18 cellular contexts compared by ENCODE assay signal in the genomic region with DNA sequence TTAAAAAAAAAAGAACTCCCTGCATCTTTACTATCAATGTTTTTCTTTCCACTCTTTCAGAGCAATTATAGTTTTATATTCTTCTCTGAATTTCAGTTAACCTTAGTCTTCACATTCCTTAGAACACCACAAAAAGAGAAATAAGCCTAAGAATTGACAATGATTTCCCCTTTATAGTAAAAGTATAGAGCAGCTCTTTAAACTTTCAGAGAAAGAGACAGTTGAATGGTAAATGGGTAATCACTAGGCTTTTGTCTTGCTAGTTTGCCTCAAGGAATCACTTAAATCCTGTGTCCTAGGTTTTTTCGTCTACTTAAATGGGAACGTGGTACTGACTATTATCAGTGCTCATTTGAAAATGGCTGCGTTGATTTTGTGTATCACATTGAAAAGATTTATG. TPM values are rescaled to one million over a fixed set of nuclear protein-coding genes. Genes with fewer than 3 reads are reported as not detected.
DNase-seq lines count a peak whose midpoint lies in the region; ATAC-seq and TF ChIP-seq lines count a peak whose summit lies in the region.
"Had no signal": no experiment of that assay in that cellular context is flagged by ENCODE, and none has a peak within 500 bp of the region (broad histone marks: within the 10 kb centered on the region; RNA-seq: fewer than 3 reads in every experiment).

No MANE protein-coding gene starts in this region.

- intact Hi-C loops in left ventricle myocardium inferior (cut with micrococcal nuclease), result loop anchor here (10.0 kb wide), 1 partner anchor 1078 kb away; no protein-coding TSS in a partner anchor
- intact Hi-C loops in left cardiac atrium (cut with DNase I), result loop anchor here in 1 of 2 donors (10.0 kb wide), 1 partner anchor 208 kb away; a partner anchor contains a TSS
- intact Hi-C loops in uterus (cut with DNase I; ENCODE audit: low total_unique reads), result no loop called here

- peaks cover 39% of the 10 kb centered on the region for H3K4me1 ChIP-seq in left ventricle myocardium inferior
- H3K4me1 ChIP-seq in endodermal cell (ENCODE audit: control insufficient read depth, insufficient read depth, low read length), result peaks cover 31% of the 10 kb centered on the region
- H3K4me1 ChIP-seq in uterus, result no peaks in the 10 kb centered on the region
- H3K4me1 ChIP-seq: BLaER1, right lobe of liver had no signal

- H3K27ac ChIP-seq in left ventricle myocardium inferior (replicated peaks) (peak overlapping the region; percentile 68), endodermal cell (ENCODE audit: low read depth, low read length) (peak overlapping the region; percentile 86), uterus (peak overlapping the region; percentile 60 to 62)
- H3K27ac ChIP-seq: BLaER1, right lobe of liver, VCaP had no signal

- no peak for TF ChIP-seq POLR2A in uterus (IDR thresholded peaks at IDR 0.05)

- H3K4me1 Mint-ChIP-seq in endodermal cell, result peaks cover 50% of the 10 kb centered on the region
- peaks cover 50% of the 10 kb centered on the region for H3K4me1 Mint-ChIP-seq in nephron progenitor cell
- peaks cover 12% of the 10 kb centered on the region for H3K4me1 Mint-ChIP-seq in activated naive CD8-positive, alpha-beta T cell treated with anti-CD3 and anti-CD28 coated beads, Interleukin-2, amount 50 U/mL, for 24 hours

- TF ChIP-seq CTCF in left ventricle myocardium inferior (IDR thresholded peaks at IDR 0.05; ENCODE audit: borderline replicate concordance) (no peak), endodermal cell (conservative IDR thresholded peaks at IDR 0.05) (no peak), nephron progenitor cell (IDR thresholded peaks at IDR 0.05) (no peak), uterus (IDR thresholded peaks at IDR 0.05) (no peak)

- WGBS in endodermal cell (ENCODE audit: insufficient coverage in 1 of 2, insufficient read length in 1 of 2), 2 experiments, result 33% methylated on average over 2 of the region's 3 CpGs; no CpG with 5 or more reads in 1 of the 2 experiments

- no peaks in the 10 kb centered on the region for H3K27me3 Mint-ChIP-seq in endodermal cell (ENCODE audit: insufficient read depth)
- H3K27me3 Mint-ChIP-seq in nephron progenitor cell (ENCODE audit: low read depth, poor library complexity), result no peaks in the 10 kb centered on the region
- no peaks in the 10 kb centered on the region for H3K27me3 Mint-ChIP-seq in activated naive CD8-positive, alpha-beta T cell treated with anti-CD3 and anti-CD28 coated beads, Interleukin-2, amount 50 U/mL, for 24 hours

- ATAC-seq in left cardiac atrium, result no peak
- no peak for ATAC-seq in HG02840 (IDR thresholded peaks at IDR 0.05; ENCODE audit: low FRiP score, unreplicated experiment)
- no peak for ATAC-seq in activated naive CD8-positive, alpha-beta T cell treated with anti-CD3 and anti-CD28 coated beads, Interleukin-2, amount 50 U/mL, for 24 hours
- ATAC-seq: left lobe of liver, right lobe of liver had no signal

- H3K36me3 ChIP-seq in left ventricle myocardium inferior (no peaks in the 10 kb centered on the region), endodermal cell (ENCODE audit: control insufficient read depth, insufficient read depth, low read length) (no peaks in the 10 kb centered on the region), uterus (no peaks in the 10 kb centered on the region)
- H3K36me3 ChIP-seq: MG63, right lobe of liver had no signal

- H3K27me3 ChIP-seq in left ventricle myocardium inferior (ENCODE audit: low read depth) (no peaks in the 10 kb centered on the region), endodermal cell (ENCODE audit: control insufficient read depth, insufficient read depth, low read length, poor library complexity, severe bottlenecking) (no peaks in the 10 kb centered on the region), uterus (no peaks in the 10 kb centered on the region)
- H3K27me3 ChIP-seq: BLaER1, MG63, right lobe of liver had no signal

- H3K4me3 Mint-ChIP-seq in endodermal cell (peak overlapping the region; percentile 18), nephron progenitor cell (peak overlapping the region; percentile 21)
- no peak overlapping the region for H3K4me3 Mint-ChIP-seq in activated naive CD8-positive, alpha-beta T cell treated with anti-CD3 and anti-CD28 coated beads, Interleukin-2, amount 50 U/mL, for 24 hours

- peak overlapping the region; percentile 6 for H3K9ac ChIP-seq in endodermal cell (ENCODE audit: extremely low read depth, low read length, poor library complexity, severe bottlenecking)
- H3K9ac ChIP-seq: BLaER1 had no signal

- H3K36me3 Mint-ChIP-seq in endodermal cell (ENCODE audit: low read depth), result peaks cover 17% of the 10 kb centered on the region
- H3K36me3 Mint-ChIP-seq in nephron progenitor cell (ENCODE audit: low read depth), result peaks cover 35% of the 10 kb centered on the region
- H3K36me3 Mint-ChIP-seq in activated naive CD8-positive, alpha-beta T cell treated with anti-CD3 and anti-CD28 coated beads, Interleukin-2, amount 50 U/mL, for 24 hours (ENCODE audit: low read depth), result peaks cover 14% of the 10 kb centered on the region

- H3K9me3 Mint-ChIP-seq in endodermal cell (peaks cover 15% of the 10 kb centered on the region), nephron progenitor cell (peaks cover 18% of the 10 kb centered on the region)
- no peaks in the 10 kb centered on the region for H3K9me3 Mint-ChIP-seq in activated naive CD8-positive, alpha-beta T cell treated with anti-CD3 and anti-CD28 coated beads, Interleukin-2, amount 50 U/mL, for 24 hours

- H3K9me3 ChIP-seq in left ventricle myocardium inferior (replicated peaks) (peaks cover 4% of the 10 kb centered on the region), endodermal cell (ENCODE audit: control insufficient read depth, low read length) (peaks cover 10% of the 10 kb centered on the region), uterus (no peaks in the 10 kb centered on the region)
- H3K9me3 ChIP-seq: MG63, right lobe of liver had no signal

- DNase-seq in left ventricle myocardium inferior (no peak), left cardiac atrium (no peak), endodermal cell (no peak), nephron progenitor cell (no peak), uterus (no peak), NCI-H2171 (lab: John Stamatoyannopoulos, UW) (no peak)
- no peak for DNase-seq in activated naive CD8-positive, alpha-beta T cell treated with anti-CD3 and anti-CD28 coated beads, Interleukin-2, amount 50 U/mL, for 24 hours
- DNase-seq: activated gamma-delta T cell; MG63; NCI-H146; NCI-H69; right lobe of liver; stimulated activated naive CD4-positive, alpha-beta T cell treated with Interleukin-2 at 50 U/mL for 16 hours; T-helper 2 cell had no signal

- H3K4me3 ChIP-seq in left ventricle myocardium inferior (peak overlapping the region; percentile 24), endodermal cell (ENCODE audit: low read length) (no peak overlapping the region), uterus (no peak overlapping the region)
- H3K4me3 ChIP-seq: BLaER1, MG63, right lobe of liver had no signal

- H3K27ac Mint-ChIP-seq in endodermal cell (peak overlapping the region; percentile 91), nephron progenitor cell (peak overlapping the region; percentile 92)
- H3K27ac Mint-ChIP-seq in activated naive CD8-positive, alpha-beta T cell treated with anti-CD3 and anti-CD28 coated beads, Interleukin-2, amount 50 U/mL, for 24 hours, result no peak overlapping the region

RNA-seq across cellular contexts. Expression of a gene that starts 31.8 kb away (rescaled TPM):
- total RNA-seq in left ventricle myocardium inferior (3.1 TPM), left cardiac atrium (1 to 10 TPM; 1.7 to 3.1 TPM), endodermal cell (1 to 10 TPM; 9.2 to 9.5 TPM), uterus (1 to 10 TPM in 3 of 4 donors, under 1 TPM in 1; 0.51 to 7.1 (median 2.0) TPM)
- polyA plus RNA-seq in endodermal cell (2013, experiment 1 of 2), result 5.1 TPM
- 5.3 TPM for polyA plus RNA-seq in endodermal cell (2013, experiment 2 of 2)

RNA-seq across cellular contexts. Expression of a gene that starts 32.8 kb away (rescaled TPM):
- total RNA-seq in left ventricle myocardium inferior, result 28.3 TPM
- total RNA-seq in left cardiac atrium, result 10 to 100 TPM; 26.4 to 26.8 TPM
- 10 to 100 TPM; 13.2 to 13.8 TPM for total RNA-seq in endodermal cell
- polyA plus RNA-seq in endodermal cell (2013, experiment 1 of 2), result 22.0 TPM
- polyA plus RNA-seq in endodermal cell (2013, experiment 2 of 2), result 22.1 TPM
- total RNA-seq in uterus, result 10 to 100 TPM; 15.9 to 27.9 (median 20.3) TPM
